In genomic region chr17:27538156-27538955, GRCh38 we compare ENCODE assay signal across 27 cellular contexts.
A peak's percentile ranks its signal among the peaks of the same experiment; 100 is the strongest.
DNase-seq lines count a peak whose midpoint lies in the region; ATAC-seq, FAIRE-seq and TF ChIP-seq lines count a peak whose summit lies in the region.
"Had no signal": no experiment of that assay in that cellular context is flagged by ENCODE, and none has a peak within 500 bp of the region (broad histone marks: within the 10 kb centered on the region; RNA-seq: fewer than 3 reads in every experiment).

No MANE protein-coding gene starts in this region.

- peak; percentile 50 for DNase-seq in Daoy (ENCODE audit: low read depth)
- peak; percentile 68 for DNase-seq in astrocyte of the hippocampus (ENCODE audit: low read depth, low spot score)
- no peak for DNase-seq in HepG2 (ENCODE audit: low spot score)
- DNase-seq in superior temporal gyrus (ENCODE audit: extremely low spot score) = peak; percentile 66
- DNase-seq in endothelial cell (ENCODE audit: low spot score) = no peak
- no peak for DNase-seq in erythroblast (lab: John Stamatoyannopoulos, UW)
- DNase-seq: activated CD4-positive, alpha-beta T cell treated with anti-CD3 and anti-CD28 coated beads for 1 hour; activated naive CD4-positive, alpha-beta T cell treated with anti-CD3 and anti-CD28 coated beads, Interleukin-2, amount 50 U/mL, for 16 hours; activated T-cell treated with anti-CD3 and anti-CD28 coated beads, Interleukin-2, amount 50 U/mL, for 72 hours; aorta; Calu3; effector memory CD4-positive, alpha-beta T cell; esophagus squamous epithelium; glutamatergic neuron; NCI-H146; NCI-H510A treated with DMSO at 0.1 percent for 48 hours; Peyer's patch; sigmoid colon; SJCRH30; T-cell; testis had no signal

- no peak for ATAC-seq in HepG2
- ATAC-seq in gastroesophageal sphincter = no peak
- no peak for ATAC-seq in HG03432 (IDR thresholded peaks at IDR 0.05; ENCODE audit: unreplicated experiment)
- ATAC-seq: activated T-cell treated with anti-CD3 and anti-CD28 coated beads, Interleukin-2, amount 50 U/mL, for 72 hours; T-cell had no signal

- CTCF ChIA-PET in HepG2 (lab: Yijun Ruan, JAX; ENCODE audit: low intra/inter-chr PET ratio, low total read pairs) = no interaction called here

- in situ Hi-C loops in HepG2 (cut with HindIII; ENCODE audit: extremely low pct_ligation_motif_present, low pct_unique_long_range_greater_than_20kb) = loop anchor here (10.0 kb wide), 1 partner anchor 56 kb away; no protein-coding TSS in a partner anchor

- H3K36me3 Mint-ChIP-seq in endothelial cell (ENCODE audit: low read depth, unreplicated experiment) = peaks cover 3% of the 10 kb centered on the region
- H3K36me3 Mint-ChIP-seq: T-cell had no signal

- intact Hi-C loops in HepG2 (cut with micrococcal nuclease; ENCODE audit: unreplicated experiment) = no loop called here

- H3K9me3 Mint-ChIP-seq in endothelial cell (ENCODE audit: unreplicated experiment) = no peaks in the 10 kb centered on the region
- H3K9me3 Mint-ChIP-seq: activated T-cell treated with anti-CD3 and anti-CD28 coated beads, Interleukin-2, amount 50 U/mL, for 72 hours; nephron; T-cell had no signal

- H3K9me3 ChIP-seq in HepG2 (ENCODE audit: low read length) (no peaks in the 10 kb centered on the region), gastroesophageal sphincter (no peaks in the 10 kb centered on the region)
- H3K9me3 ChIP-seq: BLaER1 treated with 17β-estradiol and CSF1 and Interleukin-3, amounts not matched to agents 10 nM and 100 nM; esophagus squamous epithelium; Peyer's patch; sigmoid colon; SJCRH30; testis had no signal

- no peak overlapping the region for H3K27ac Mint-ChIP-seq in endothelial cell (ENCODE audit: unreplicated experiment)
- H3K27ac Mint-ChIP-seq: activated T-cell treated with anti-CD3 and anti-CD28 coated beads, Interleukin-2, amount 50 U/mL, for 72 hours; nephron; T-cell had no signal

- H3K4me1 ChIP-seq in HepG2 (ENCODE audit: insufficient read depth, low read length) (peaks cover 86% of the 10 kb centered on the region), gastroesophageal sphincter (peaks cover 0 to 59% (median 13%) of the 10 kb centered on the region in 3 donors)

- no peak for TF ChIP-seq RAD21 in HepG2 (CRISPR knock-in tag; IDR thresholded peaks at IDR 0.05)

- TF ChIP-seq POLR2A in HepG2 (IDR thresholded peaks at IDR 0.05; ENCODE audit: insufficient read depth in 1 of 2, low read depth in 2 of 2, low read length in 2 of 2) (no peak), gastroesophageal sphincter (IDR thresholded peaks at IDR 0.05) (no peak), erythroblast (IDR thresholded peaks at IDR 0.05; ENCODE audit: low read length) (no peak)

- no peaks in the 10 kb centered on the region for H3K27me3 ChIP-seq in HepG2 (ENCODE audit: control insufficient read depth in 1 of 2, insufficient read depth in 2 of 2, low read length in 2 of 2)
- H3K27me3 ChIP-seq in gastroesophageal sphincter = no peaks in the 10 kb centered on the region
- H3K27me3 ChIP-seq: esophagus squamous epithelium, Peyer's patch, sigmoid colon, testis had no signal

- no peak overlapping the region for H3K27ac ChIP-seq in HepG2 (ENCODE audit: extremely low read length, insufficient read depth, low read length)
- no peak overlapping the region for H3K27ac ChIP-seq in gastroesophageal sphincter
- H3K27ac ChIP-seq: BLaER1 treated with 17β-estradiol and CSF1 and Interleukin-3, amounts not matched to agents 10 nM and 100 nM; parathyroid adenoma; SJCRH30; testis had no signal

- peaks cover 38% of the 10 kb centered on the region for H3K79me2 ChIP-seq in HepG2 (ENCODE audit: insufficient read depth, low read length)

- H3K4me3 ChIP-seq in HepG2 (replicated peaks in 1 of 3; ENCODE audit: insufficient read depth in 1 of 3, low read depth in 2 of 3, low read length in 3 of 3) (no peak overlapping the region), gastroesophageal sphincter (no peak overlapping the region)
- H3K4me3 ChIP-seq: BLaER1 treated with 17β-estradiol and CSF1 and Interleukin-3, amounts not matched to agents 10 nM and 100 nM; esophagus squamous epithelium; Peyer's patch; sigmoid colon; SJCRH30; testis had no signal

- TF ChIP-seq EP300 in HepG2 (IDR thresholded peaks at IDR 0.05; ENCODE audit: low read depth in 2 of 2, low read length in 2 of 2) = no peak
- no peak for TF ChIP-seq EP300 in HepG2 (CRISPR knock-in tag; IDR thresholded peaks at IDR 0.05; ENCODE audit: borderline replicate concordance)
- no peak for TF ChIP-seq EP300 in gastroesophageal sphincter (IDR thresholded peaks at IDR 0.05)

- H3K4me2 ChIP-seq in HepG2 (ENCODE audit: low read depth, low read length) = no peak overlapping the region

- 84% methylated on average over 8 of the region's 11 CpGs for WGBS in HepG2 (ENCODE audit: low lambda C conversion rate)
- WGBS in gastroesophageal sphincter (ENCODE audit: low coverage in 1 of 2), 2 donors = 97 to 100% methylated on average over 1 to 7 of the region's 11 CpGs

- peaks cover 15% of the 10 kb centered on the region for H3K4me1 Mint-ChIP-seq in endothelial cell (ENCODE audit: unreplicated experiment)

- no peak for FAIRE-seq in HepG2 (lab: Jason Lieb, UNC)
- FAIRE-seq: H54 had no signal

- H3K4me3 Mint-ChIP-seq in endothelial cell (ENCODE audit: unreplicated experiment) = no peak overlapping the region
- H3K4me3 Mint-ChIP-seq: activated T-cell treated with anti-CD3 and anti-CD28 coated beads, Interleukin-2, amount 50 U/mL, for 72 hours; nephron; T-cell had no signal

- H3K9ac ChIP-seq in HepG2 (ENCODE audit: insufficient read depth, low read depth, low read length) = no peak overlapping the region
- H3K9ac ChIP-seq: BLaER1 treated with 17β-estradiol and CSF1 and Interleukin-3, amounts not matched to agents 10 nM and 100 nM; parathyroid adenoma had no signal

- no peaks in the 10 kb centered on the region for H3K27me3 Mint-ChIP-seq in endothelial cell (ENCODE audit: unreplicated experiment)
- H3K27me3 Mint-ChIP-seq: T-cell had no signal

- TF ChIP-seq CTCF in HepG2 (CRISPR knock-in tag; IDR thresholded peaks at IDR 0.05) (no peak), gastroesophageal sphincter (IDR thresholded peaks at IDR 0.05) (no peak), endothelial cell (IDR thresholded peaks at IDR 0.05; ENCODE audit: unreplicated experiment) (no peak)

- no TSS peak for BruUV-seq in HepG2 (replicated peaks; lab: Mats Ljungman, UMichigan)

- H2AFZ ChIP-seq in HepG2 (ENCODE audit: low read length) = no peak overlapping the region
- H2AFZ ChIP-seq: parathyroid adenoma had no signal

- H3K36me3 ChIP-seq in HepG2 (replicated peaks in 1 of 2; ENCODE audit: control insufficient read depth in 1 of 2, insufficient read depth in 2 of 2, low read length in 2 of 2) (no peaks in the 10 kb centered on the region), gastroesophageal sphincter (no peaks in the 10 kb centered on the region)
- H3K36me3 ChIP-seq: BLaER1 treated with 17β-estradiol and CSF1 and Interleukin-3, amounts not matched to agents 10 nM and 100 nM; Peyer's patch; sigmoid colon; SJCRH30 had no signal

- H4K20me1 ChIP-seq in HepG2 (ENCODE audit: insufficient read depth, low read length) = peaks cover 4% of the 10 kb centered on the region; the same call in 1 of the 2 replicates

- POLR2A ChIA-PET in HepG2 (lab: Yijun Ruan, JAX) = no interaction called here

TF ChIP-seq in HepG2, 621 proteins besides CTCF, POLR2A, EP300 and RAD21:
- TF ChIP-seq TERF1 (CRISPR knock-in tag; IDR thresholded peaks at IDR 0.05) (no peak), ZBTB33 (CRISPR knock-in tag; IDR thresholded peaks at IDR 0.05) (peak; percentile 60; the same call in 1 of the 2 replicates), ZNF773 (CRISPR knock-in tag; IDR thresholded peaks at IDR 0.05; ENCODE audit: borderline replicate concordance) (no peak), SOX6 (IDR thresholded peaks at IDR 0.05) (no peak), SOX6 (CRISPR knock-in tag; IDR thresholded peaks at IDR 0.05) (peak; percentile 19; the same call in 1 of the 2 replicates), TRIM24 (CRISPR knock-in tag; IDR thresholded peaks at IDR 0.05) (no peak), ZNF263 (CRISPR knock-in tag; IDR thresholded peaks at IDR 0.05) (peak; percentile 86), TBP (CRISPR knock-in tag; IDR thresholded peaks at IDR 0.05) (no peak), BCL6 (CRISPR knock-in tag; IDR thresholded peaks at IDR 0.05) (peak; percentile 38; the same call in 1 of the 2 replicates), CEBPB (IDR thresholded peaks at IDR 0.05; ENCODE audit: borderline replicate concordance, low read depth, low read length) (no peak)

Comparison
In these comparisons a context has a peak if more than half of its experiments do, and no peak if none do; other contexts are left out.
1. DNase-seq: peak in Daoy (single experiment), astrocyte of the hippocampus (single experiment) and superior temporal gyrus (single experiment); none in HepG2 (single experiment), endothelial cell (single experiment) and erythroblast (0 of 2).